In the genomic region with DNA sequence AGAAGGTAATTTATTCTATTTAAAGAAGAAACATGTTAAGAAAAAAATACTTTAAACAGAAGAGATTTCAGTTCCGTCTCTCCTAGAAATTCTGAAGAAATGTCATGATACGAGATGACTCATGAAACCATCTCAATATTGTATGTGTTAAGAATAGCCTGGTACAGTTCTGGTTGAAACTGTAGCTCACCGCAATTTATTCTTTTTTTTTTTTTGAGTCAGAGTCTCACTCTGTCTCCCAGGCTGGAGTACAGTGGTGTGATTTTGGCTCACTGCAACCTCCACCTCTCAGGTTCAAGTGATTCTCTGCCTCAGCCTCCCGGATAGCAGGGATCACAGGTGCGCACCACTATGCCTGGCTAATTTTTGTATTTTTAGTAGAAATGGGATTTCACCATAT, we compare ENCODE assay signal across 14 cellular contexts.
DNase-seq lines count a peak whose midpoint lies in the region; ATAC-seq and TF ChIP-seq lines count a peak whose summit lies in the region.
"Had no signal": no experiment of that assay in that cellular context is flagged by ENCODE, and none has a peak within 500 bp of the region (broad histone marks: within the 10 kb centered on the region; RNA-seq: fewer than 3 reads in every experiment).

No MANE protein-coding gene starts in this region.

- ATAC-seq in HG03280 (IDR thresholded peaks at IDR 0.05; ENCODE audit: unreplicated experiment), result peak; percentile 82
- peak; percentile 98 for ATAC-seq in activated T-helper 17 cell treated with anti-CD3 and anti-CD28 coated beads, Interleukin-2, amount 50 U/mL, for 72 hours (replicated peaks)
- no peak for ATAC-seq in HG02973 (IDR thresholded peaks at IDR 0.05; ENCODE audit: unreplicated experiment)

- intact Hi-C loops in MCF 10A (cut with micrococcal nuclease), result no loop called here
- intact Hi-C loops in mammary epithelial cell (cut with micrococcal nuclease), result no loop called here

- no peak overlapping the region for H2AFZ ChIP-seq in mammary epithelial cell (ENCODE audit: low read depth, low read length)
- H2AFZ ChIP-seq: hepatocyte had no signal

- peaks cover 15% of the 10 kb centered on the region for H3K36me3 ChIP-seq in mammary epithelial cell (ENCODE audit: insufficient read depth, low read length)

- H3K27me3 Mint-ChIP-seq in MCF 10A (ENCODE audit: insufficient read depth, unreplicated experiment), result no peaks in the 10 kb centered on the region
- H3K27me3 Mint-ChIP-seq in activated T-helper 17 cell treated with anti-CD3 and anti-CD28 coated beads, Interleukin-2, amount 50 U/mL, for 72 hours, result no peaks in the 10 kb centered on the region
- H3K27me3 Mint-ChIP-seq: B cell had no signal

- 100% methylated on average over 5 of the region's 5 CpGs for WGBS in mammary epithelial cell (ENCODE audit: low coverage, missing lambda C conversion rate)

- H3K27ac Mint-ChIP-seq in MCF 10A (ENCODE audit: low read depth, unreplicated experiment), result no peak overlapping the region
- no peak overlapping the region for H3K27ac Mint-ChIP-seq in activated T-helper 17 cell treated with anti-CD3 and anti-CD28 coated beads, Interleukin-2, amount 50 U/mL, for 72 hours
- H3K27ac Mint-ChIP-seq: B cell had no signal

- H3K4me1 ChIP-seq in mammary epithelial cell (ENCODE audit: insufficient read depth, low read length), result no peaks in the 10 kb centered on the region

- no peak overlapping the region for H3K4me2 ChIP-seq in mammary epithelial cell (ENCODE audit: insufficient read depth, low read depth, low read length)
- H3K4me2 ChIP-seq: hepatocyte had no signal

- no peaks in the 10 kb centered on the region for H3K9me3 ChIP-seq in mammary epithelial cell (replicated peaks; ENCODE audit: insufficient read depth, low read length)

- dilution Hi-C loops in mammary epithelial cell (cut with HindIII; ENCODE audit: low sequenced_read_pairs), result no loop called here

- H4K20me1 ChIP-seq in mammary epithelial cell (ENCODE audit: insufficient read depth, low read length), result no peaks in the 10 kb centered on the region

- TF ChIP-seq CTCF in MCF 10A (IDR thresholded peaks at IDR 0.05; ENCODE audit: unreplicated experiment) (no peak), mammary epithelial cell (conservative IDR thresholded peaks at IDR 0.05 in 1 of 2, IDR thresholded peaks at IDR 0.05 in 1 of 2; ENCODE audit: extremely low read depth in 1 of 2, insufficient read depth in 1 of 2, low read depth in 1 of 2, low read length in 2 of 2) (no peak)

- POLR2A ChIA-PET in MCF 10A (lab: Yijun Ruan, JAX), result no interaction called here

- no peaks in the 10 kb centered on the region for H3K9me3 Mint-ChIP-seq in MCF 10A (ENCODE audit: unreplicated experiment)
- H3K9me3 Mint-ChIP-seq in activated T-helper 17 cell treated with anti-CD3 and anti-CD28 coated beads, Interleukin-2, amount 50 U/mL, for 72 hours, result no peaks in the 10 kb centered on the region

- no peak overlapping the region for H3K9ac ChIP-seq in mammary epithelial cell (ENCODE audit: insufficient read depth, low read length)

- BruUV-seq in MCF 10A (replicated peaks; lab: Mats Ljungman, UMichigan) (no TSS peak), mammary epithelial cell (replicated peaks; lab: Mats Ljungman, UMichigan) (no TSS peak)

- H3K27ac ChIP-seq in mammary epithelial cell (ENCODE audit: insufficient read depth, low read depth, low read length), result no peak overlapping the region
- H3K27ac ChIP-seq: hepatocyte had no signal

- H3K79me2 ChIP-seq in mammary epithelial cell (ENCODE audit: insufficient read depth, low read length), result no peaks in the 10 kb centered on the region
- H3K79me2 ChIP-seq: hepatocyte had no signal

- no peak overlapping the region for H3K4me3 Mint-ChIP-seq in MCF 10A (ENCODE audit: unreplicated experiment)
- no peak overlapping the region for H3K4me3 Mint-ChIP-seq in activated T-helper 17 cell treated with anti-CD3 and anti-CD28 coated beads, Interleukin-2, amount 50 U/mL, for 72 hours
- H3K4me3 Mint-ChIP-seq: B cell had no signal

- no peaks in the 10 kb centered on the region for H3K4me1 Mint-ChIP-seq in MCF 10A (ENCODE audit: insufficient read depth, unreplicated experiment)
- no peaks in the 10 kb centered on the region for H3K4me1 Mint-ChIP-seq in activated T-helper 17 cell treated with anti-CD3 and anti-CD28 coated beads, Interleukin-2, amount 50 U/mL, for 72 hours
- H3K4me1 Mint-ChIP-seq: B cell had no signal

- H3K36me3 Mint-ChIP-seq in MCF 10A (ENCODE audit: insufficient read depth, unreplicated experiment), result peaks cover 27% of the 10 kb centered on the region
- no peaks in the 10 kb centered on the region for H3K36me3 Mint-ChIP-seq in activated T-helper 17 cell treated with anti-CD3 and anti-CD28 coated beads, Interleukin-2, amount 50 U/mL, for 72 hours (ENCODE audit: low read depth)

- in situ Hi-C loops in mammary epithelial cell (cut with MboI; ENCODE audit: low sequenced_read_pairs in 2 of 2), result loop anchor here in 1 of 2 donors (25.0 kb wide), 1 partner anchor 406 kb away; a partner anchor contains a TSS

- CTCF ChIA-PET in MCF 10A (lab: Yijun Ruan, JAX), result interaction anchor here (0.6 to 14.4 kb wide), 7 partner anchors 9 to 591 kb away, joined by 3 to 315 read pairs (median 4); no protein-coding TSS in a partner anchor
- CTCF ChIA-PET in mammary epithelial cell (lab: Charles Lee; ENCODE audit: low non-redundant PET), result no interaction called here

- no peak overlapping the region for H3K4me3 ChIP-seq in mammary epithelial cell (replicated peaks in 1 of 3; ENCODE audit: insufficient read depth in 1 of 3, low read depth in 2 of 3, low read length in 3 of 3)
- H3K4me3 ChIP-seq: dorsolateral prefrontal cortex, hepatocyte, skin epidermis had no signal

- no peaks in the 10 kb centered on the region for H3K27me3 ChIP-seq in mammary epithelial cell (ENCODE audit: insufficient read depth, low read length)
- H3K27me3 ChIP-seq: dorsolateral prefrontal cortex, hepatocyte had no signal

- DNase-seq in MCF 10A (ENCODE audit: unreplicated experiment) (peak; percentile 42), mammary epithelial cell (no peak), NCI-H524 treated with DMSO at 0.1 percent for 48 hours (lab: John Stamatoyannopoulos, UW) (no peak), foreskin melanocyte (no peak), HUDEP-2 (lab: John Stamatoyannopoulos, UW; ENCODE audit: unreplicated experiment in 76 of 76) (no peak)
- DNase-seq: dorsolateral prefrontal cortex; NCI-H1092; NK-92 treated with Interleukin-12 subunit alpha and Interleukin-12 subunit beta, amount 100 ng/mL, for 24 hours had no signal
